1 cellular context compared by ENCODE assay signal in genomic region chr10:24974978-24975377, GRCh38.
TF ChIP-seq lines count a peak whose summit lies in the region.

No MANE protein-coding gene starts in this region.

TF ChIP-seq in A549, 52 proteins besides CTCF, POLR2A, EP300 and RAD21 (continued from another document):
- no peak for TF ChIP-seq REST (IDR thresholded peaks at IDR 0.05)
- TF ChIP-seq RNF2 (IDR thresholded peaks at IDR 0.05; ENCODE audit: borderline replicate concordance, low read depth), result no peak
- no peak for TF ChIP-seq ZC3H11A (IDR thresholded peaks at IDR 0.05)
- TF ChIP-seq NR3C1 (IDR thresholded peaks at IDR 0.05), result no peak
- no peak for TF ChIP-seq RARB (CRISPR knock-in tag; IDR thresholded peaks at IDR 0.05)
- no peak for TF ChIP-seq HOXA7 (CRISPR knock-in tag; IDR thresholded peaks at IDR 0.05)
